ENCODE assay signal across 8 cellular contexts in the genomic region with DNA sequence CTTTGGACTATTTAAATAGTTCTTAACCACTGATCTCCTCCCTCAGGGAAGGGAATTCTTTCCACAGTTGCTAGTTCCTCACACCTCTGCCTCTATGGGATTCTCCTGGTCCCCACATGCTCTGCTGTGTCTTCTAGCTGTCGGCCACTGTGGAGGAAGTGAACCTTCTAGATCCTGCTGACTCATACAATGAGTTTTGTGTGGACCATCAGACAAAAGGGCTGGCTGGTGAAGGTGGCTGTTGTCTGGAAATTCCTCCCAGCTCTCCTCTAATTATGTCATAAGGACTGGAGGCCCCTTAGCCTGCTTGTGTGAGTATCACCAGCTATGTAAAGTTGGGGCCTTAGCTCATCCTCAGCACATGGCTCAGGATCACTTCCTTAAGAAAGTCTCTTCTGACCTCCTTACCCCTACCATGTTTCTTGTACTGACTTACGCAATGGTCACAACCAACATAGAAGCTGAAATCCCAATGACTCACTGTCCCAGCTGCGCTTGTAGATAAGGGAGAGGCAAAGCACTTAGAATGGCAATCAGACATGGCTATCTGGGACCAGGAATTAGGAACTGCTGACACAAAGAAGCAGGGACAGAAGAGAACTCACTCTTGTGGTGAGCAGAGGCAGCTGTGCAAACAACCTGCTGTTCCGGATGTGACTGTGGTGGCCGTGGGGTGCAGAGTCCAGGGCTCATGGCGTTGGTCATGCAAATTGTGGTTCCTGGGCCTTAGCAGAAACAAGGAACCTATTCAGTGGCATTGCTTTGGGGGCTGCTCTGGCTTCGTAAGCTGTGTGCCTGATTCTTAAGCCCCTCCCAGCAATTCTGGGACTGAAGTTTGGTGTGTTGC. TPM values are rescaled to one million over a fixed set of nuclear protein-coding genes. Genes with fewer than 3 reads are reported as not detected.
DNase-seq lines count a peak whose midpoint lies in the region; ATAC-seq, FAIRE-seq and TF ChIP-seq lines count a peak whose summit lies in the region.

No MANE protein-coding gene starts in this region.

- peak overlapping the region; percentile 11 to 86; a peak in 3 of 4 replicates for H3K9ac ChIP-seq in K562 (ENCODE audit: insufficient read depth in 1 of 2, low read depth in 2 of 2, low read length in 2 of 2)
- H3K9ac ChIP-seq in kidney (ENCODE audit: low read length in 2 of 2): peak overlapping the region in 1 of 2 donors; percentile 63

- H3K9me1 ChIP-seq in K562 (ENCODE audit: control insufficient read depth, insufficient read depth, low read length): no peaks in the 10 kb centered on the region

- H3K79me2 ChIP-seq in K562 (ENCODE audit: control insufficient read depth, insufficient read depth, low read length): peaks cover 25% of the 10 kb centered on the region

- peak overlapping the region; percentile 92 for H2AFZ ChIP-seq in K562 (ENCODE audit: low read depth, low read length)

- peak; percentile 83 for DNase-seq in Ammon's horn (ENCODE audit: low spot score)
- peak; percentile 84 for DNase-seq in NCI-H345 treated with DMSO at 0.1 percent for 48 hours (lab: John Stamatoyannopoulos, UW; ENCODE audit: unreplicated experiment)
- DNase-seq in K562 (ENCODE audit: extremely low read depth in 1 of 4, low spot score in 3 of 4): peak; percentile 84 to 99 (median 85)
- peak; percentile 86 for DNase-seq in kidney
- DNase-seq in stomach: peak; percentile 84
- DNase-seq in activated CD4-positive, alpha-beta T cell treated with anti-CD3 and anti-CD28 coated beads for 4 hours: no peak

- H3K36me3 ChIP-seq in K562 (ENCODE audit: control insufficient read depth, insufficient read depth, low read length): no peaks in the 10 kb centered on the region
- H3K36me3 ChIP-seq in kidney (ENCODE audit: control insufficient read depth in 1 of 2, insufficient read depth in 2 of 2, low read length in 2 of 2): no peaks in the 10 kb centered on the region
- no peaks in the 10 kb centered on the region for H3K36me3 ChIP-seq in stomach

- no TSS peak for BruUV-seq in K562 (replicated peaks; lab: Mats Ljungman, UMichigan)

- in situ Hi-C loops in K562 (cut with MboI): no loop called here

- intact Hi-C loops in K562 (cut with micrococcal nuclease) (loop anchor here (1.0 kb wide), 2 partner anchors 19 to 87 kb away; no protein-coding TSS in a partner anchor), kidney (cut with DNase I) (no loop called here), stomach (cut with DNase I; ENCODE audit: low total_unique reads) (no loop called here)

- peak; percentile 52 to 54 for TF ChIP-seq RAD21 in K562 (CRISPR knock-in tag; conservative IDR thresholded peaks at IDR 0.05 in 1 of 2, IDR thresholded peaks at IDR 0.05 in 1 of 2)

- H3K4me1 ChIP-seq in K562 (replicated peaks in 1 of 2; ENCODE audit: control insufficient read depth in 2 of 2, insufficient read depth in 2 of 2, low read length in 2 of 2): peaks cover 6 to 66% of the 10 kb centered on the region in 2 experiments
- peaks cover 2 to 29% of the 10 kb centered on the region in 2 donors for H3K4me1 ChIP-seq in kidney (ENCODE audit: control insufficient read depth in 1 of 2, insufficient read depth in 1 of 2, low read depth in 1 of 2, low read length in 2 of 2)
- H3K4me1 ChIP-seq in stomach: peaks cover 6 to 42% (median 14%) of the 10 kb centered on the region in 4 donors

- WGBS in K562 (ENCODE audit: insufficient coverage, low coverage, missing lambda C conversion rate): 0% methylated on average over 7 of the region's 7 CpGs
- WGBS in stomach, 5 donors: 30 to 44% (median 43%) methylated on average over 7 of the region's 7 CpGs

- H3K4me3 ChIP-seq in K562: no peak overlapping the region
- H3K4me3 ChIP-seq in kidney (ENCODE audit: low read length in 2 of 2): peak overlapping the region in 1 of 2 donors; percentile 64
- no peak overlapping the region for H3K4me3 ChIP-seq in stomach

- TF ChIP-seq EP300 in K562 (IDR thresholded peaks at IDR 0.05; ENCODE audit: low read length) (peak; percentile 100), stomach (IDR thresholded peaks at IDR 0.05) (no peak)

- H4K20me1 ChIP-seq in K562 (replicated peaks; ENCODE audit: control insufficient read depth, insufficient read depth, low read length): no peaks in the 10 kb centered on the region

- POLR2A ChIA-PET in K562 (lab: Yijun Ruan, JAX): interaction anchor here (0.6 to 3.4 kb wide), 17 partner anchors 10 to 113 kb away, joined by 3 to 20 read pairs (median 4); no protein-coding TSS in a partner anchor

- FAIRE-seq in K562 (lab: Jason Lieb, UNC): peak; percentile 99
- no peak for FAIRE-seq in kidney (lab: Jason Lieb, UNC)

- ATAC-seq in GM18873 (IDR thresholded peaks at IDR 0.05; ENCODE audit: low FRiP score, unreplicated experiment): peak; percentile 81
- ATAC-seq in HG03064 (IDR thresholded peaks at IDR 0.05; ENCODE audit: low read depth, unreplicated experiment): peak; percentile 68
- peak; percentile 86 for ATAC-seq in K562

- no peaks in the 10 kb centered on the region for H3K27me3 ChIP-seq in K562 (ENCODE audit: control insufficient read depth in 2 of 2, insufficient read depth in 2 of 2, low read length in 2 of 2)
- no peaks in the 10 kb centered on the region for H3K27me3 ChIP-seq in stomach

- peak overlapping the region; percentile 67 for H3K4me2 ChIP-seq in K562 (ENCODE audit: insufficient read depth, low read length)

- TF ChIP-seq POLR2A in K562 (conservative IDR thresholded peaks at IDR 0.05): peak; percentile 65; the same call in 1 of the 2 replicates
- no peak for TF ChIP-seq POLR2A in stomach (IDR thresholded peaks at IDR 0.05)

- H3K27ac ChIP-seq in K562 (ENCODE audit: extremely low read depth, low read depth, low read length) (peak overlapping the region; percentile 99), kidney (ENCODE audit: low read depth in 2 of 2, low read length in 2 of 2) (peak overlapping the region; percentile 68 to 91), stomach (peak overlapping the region; percentile 75 to 88 (median 78))

- H3K9me3 ChIP-seq in K562 (replicated peaks; ENCODE audit: control insufficient read depth, insufficient read depth, low read depth, low read length): no peaks in the 10 kb centered on the region
- no peaks in the 10 kb centered on the region for H3K9me3 ChIP-seq in kidney (ENCODE audit: control insufficient read depth in 1 of 2, low read length in 2 of 2)
- no peaks in the 10 kb centered on the region for H3K9me3 ChIP-seq in stomach

- TF ChIP-seq CTCF in K562 (IDR thresholded peaks at IDR 0.05 in 2 of 3, conservative IDR thresholded peaks at IDR 0.05 in 1 of 3; ENCODE audit: insufficient read depth in 2 of 3, low read depth in 1 of 3, low read length in 3 of 3) (peak in 2 of 3 experiments; percentile 18 to 32; a peak in 3 of 6 replicates), kidney (IDR thresholded peaks at IDR 0.05; ENCODE audit: borderline replicate concordance, extremely low read depth, insufficient read depth) (no peak), stomach (IDR thresholded peaks at IDR 0.05) (no peak)

- CTCF ChIA-PET in K562 (lab: Yijun Ruan, JAX; ENCODE audit: low intra/inter-chr PET ratio): no interaction called here

TF ChIP-seq in K562, 482 proteins besides CTCF, POLR2A, EP300 and RAD21 (continues in another document):
- TF ChIP-seq TAF1 (IDR thresholded peaks at IDR 0.05; ENCODE audit: control insufficient read depth, extremely low read depth, insufficient read depth, low read length, severe bottlenecking) (peak; percentile 47), POLR2H (tag; IDR thresholded peaks at IDR 0.05; ENCODE audit: low read depth) (peak; percentile 77), KDM4B (IDR thresholded peaks at IDR 0.05; ENCODE audit: borderline replicate concordance in 2 of 2, low read depth in 1 of 2) (peak in 1 of 2 experiments; percentile 81; a peak in 2 of 4 replicates), SRSF9 (IDR thresholded peaks at IDR 0.05; ENCODE audit: borderline replicate concordance, low read depth, low read length) (no peak), PHF21A (IDR thresholded peaks at IDR 0.05; ENCODE audit: borderline replicate concordance, low read depth) (peak; percentile 97), PHB (CRISPR knock-in tag; IDR thresholded peaks at IDR 0.05) (no peak), RCOR1 (IDR thresholded peaks at IDR 0.05; ENCODE audit: borderline replicate concordance in 1 of 2, low read depth in 2 of 2, low read length in 2 of 2) (peak; percentile 95 to 98)
- TF ChIP-seq, protein P1, sequence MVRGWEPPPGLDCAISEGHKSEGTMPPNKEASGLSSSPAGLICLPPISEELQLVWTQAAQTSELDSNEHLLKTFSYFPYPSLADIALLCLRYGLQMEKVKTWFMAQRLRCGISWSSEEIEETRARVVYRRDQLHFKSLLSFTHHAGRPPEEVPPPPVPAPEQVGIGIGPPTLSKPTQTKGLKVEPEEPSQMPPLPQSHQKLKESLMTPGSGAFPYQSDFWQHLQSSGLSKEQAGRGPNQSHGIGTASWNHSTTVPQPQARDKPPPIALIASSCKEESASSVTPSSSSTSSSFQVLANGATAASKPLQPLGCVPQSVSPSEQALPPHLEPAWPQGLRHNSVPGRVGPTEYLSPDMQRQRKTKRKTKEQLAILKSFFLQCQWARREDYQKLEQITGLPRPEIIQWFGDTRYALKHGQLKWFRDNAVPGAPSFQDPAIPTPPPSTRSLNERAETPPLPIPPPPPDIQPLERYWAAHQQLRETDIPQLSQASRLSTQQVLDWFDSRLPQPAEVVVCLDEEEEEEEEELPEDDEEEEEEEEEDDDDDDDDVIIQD (CRISPR knock-in tag; IDR thresholded peaks at IDR 0.05): no peak

RNA-seq across cellular contexts. Expression of a gene that starts 2.5 kb away (rescaled TPM):
- 22.2 and 81.4 TPM in 2 replicates for total RNA-seq in K562 (2011; cell fraction: chromatin; rRNA removed; ENCODE audit: low replicate concordance)
- total RNA-seq in K562 (2011; cell fraction: nucleolus; rRNA removed): 6.7 and 10.3 TPM in 2 replicates
- total RNA-seq in K562 (2011; cell fraction: nucleoplasm; rRNA removed): 21.9 and 60.5 TPM in 2 replicates
- total RNA-seq in K562 (2014; rRNA removed): 10.4 and 12.6 TPM in 2 replicates
- 30.2 and 36.7 TPM in 2 replicates for total RNA-seq in K562 (2014; rRNA removed; fragmentation: Illumina TruSeq; extraction: Trizol)
- 16.7 and 17.8 TPM in 2 replicates for total RNA-seq in K562 (2015; rRNA removed; fragmentation: Illumina TruSeq; extraction: Trizol)
- total RNA-seq in K562 (2021): 16.1 and 20.4 TPM in 2 replicates
- 5.1 and 12.7 TPM in 2 replicates for polyA plus RNA-seq in K562 (2011; rRNA removed)
- 1.9 and 2.4 TPM in 2 replicates for polyA plus RNA-seq in K562 (2011; cell fraction: cytosol; rRNA removed)
- polyA plus RNA-seq in K562 (2011; cell fraction: nucleus; rRNA removed): 4.5 and 6.4 TPM in 2 replicates
- 5.6 and 6.9 TPM in 2 replicates for polyA plus RNA-seq in K562 (2012)
- polyA plus RNA-seq in K562 (2014; fragmentation: Illumina TruSeq; extraction: Trizol): 9.1 and 9.6 TPM in 2 replicates
- polyA plus RNA-seq in K562 (2014; fragmentation: Nextera tagmentation; extraction: Ambion mirVana): 1 to 10 TPM; 7.5 to 8.6 TPM
- polyA plus RNA-seq in K562 (2014; rRNA removed): 4.4 and 5.9 TPM in 2 replicates
- polyA minus RNA-seq in K562 (2011; rRNA and poly(A)+ RNA removed): 25.1 and 40.4 TPM in 2 replicates
- 9.4 and 19.5 TPM in 2 replicates for polyA minus RNA-seq in K562 (2011; cell fraction: cytosol; rRNA and poly(A)+ RNA removed)
- polyA minus RNA-seq in K562 (2011; cell fraction: nucleus; rRNA and poly(A)+ RNA removed): 13.6 and 17.3 TPM in 2 replicates
- total RNA-seq in kidney: 72.6 TPM
- polyA plus RNA-seq in kidney (ENCODE audit: insufficient read depth, low read depth, low replicate concordance): 3.7 TPM
- total RNA-seq in stomach: 10 to 100 TPM in 2 of 5 donors, 1 to 10 TPM in 2, not detected in 1; 2.0 to 41.7 (median 14.5) TPM
- 1 to 10 TPM in 2 of 3 donors, under 1 TPM in 1; 0.76 to 2.2 (median 1.4) TPM for polyA plus RNA-seq in stomach

Comparison
In these comparisons a context has a peak if more than half of its experiments do, and no peak if none do; other contexts are left out.
1. DNase-seq: peak in Ammon's horn (single experiment), NCI-H345 treated with DMSO at 0.1 percent for 48 hours (single experiment), K562 (4 of 4), kidney (single experiment) and stomach (single experiment); none in activated CD4-positive, alpha-beta T cell treated with anti-CD3 and anti-CD28 coated beads for 4 hours (0 of 2).
2. CTCF ChIP-seq: peak in K562 (2 of 3); none in kidney (single experiment) and stomach (0 of 7).
3. Peak in every context shown above with its lines, with median percentiles within 50 percentile points of each other: ATAC-seq and H3K27ac ChIP-seq.